Comparison of ENCODE assay signal across 19 cellular contexts in genomic region chr5:35067985-35068384, GRCh38. TPM values are rescaled to one million over a fixed set of nuclear protein-coding genes. Genes with fewer than 3 reads are reported as not detected.
"Had no signal": no experiment of that assay in that cellular context is flagged by ENCODE, and none has a peak within 500 bp of the region (broad histone marks: within the 10 kb centered on the region; RNA-seq: fewer than 3 reads in every experiment).

No MANE protein-coding gene starts in this region.

- H3K36me3 Mint-ChIP-seq: naive thymus-derived CD4-positive, alpha-beta T cell had no signal

- H3K4me3 Mint-ChIP-seq: activated CD4-positive, alpha-beta T cell treated with anti-CD3 and anti-CD28 coated beads, Interleukin-2, amount 10 ng/mL, durations not matched to agents 24 days and 14 days; activated CD8-positive, alpha-beta T cell treated with anti-CD3 and anti-CD28 coated beads, Interleukin-2, amount 10 ng/mL, durations not matched to agents 7 days and 5 days; activated naive CD4-positive, alpha-beta T cell treated with anti-CD3 and anti-CD28 coated beads for 36 hours; activated T-cell treated with anti-CD3 and anti-CD28 coated beads, Interleukin-2, amount 50 U/mL, for 24 hours; naive thymus-derived CD4-positive, alpha-beta T cell; stimulated activated naive CD8-positive, alpha-beta T cell treated with anti-CD3 and anti-CD28 coated beads, Interleukin-15, Interleukin-2, amounts not matched to agents 100 ng/mL and 50 ng/mL, for 24 hours had no signal

- DNase-seq: activated CD4-positive, alpha-beta T cell treated with anti-CD3 and anti-CD28 coated beads, Interleukin-2, amount 10 ng/mL, durations not matched to agents 24 days and 14 days; activated CD4-positive, CD25-positive, alpha-beta regulatory T cell; activated CD8-positive, alpha-beta T cell treated with anti-CD3 and anti-CD28 coated beads, Interleukin-2, amount 10 ng/mL, durations not matched to agents 7 days and 5 days; activated naive CD4-positive, alpha-beta T cell treated with anti-CD3 and anti-CD28 coated beads for 36 hours; activated T-cell treated with anti-CD3 and anti-CD28 coated beads, Interleukin-2, amount 50 U/mL, for 24 hours; anterior cingulate cortex; erythroblast; mesendoderm; naive thymus-derived CD4-positive, alpha-beta T cell; pancreas; right lobe of liver; small intestine; stimulated activated CD4-positive, alpha-beta T cell treated with anti-CD3 and anti-CD28 coated beads, Interleukin-15, amount 100 ng/mL, for 24 hours; stimulated activated CD4-positive, alpha-beta T cell treated with anti-CD3 and anti-CD28 coated beads, Interleukin-2, amount 100 ng/mL, for 48 hours; uterus had no signal

- H3K9me3 Mint-ChIP-seq: activated CD4-positive, alpha-beta T cell treated with anti-CD3 and anti-CD28 coated beads, Interleukin-2, amount 10 ng/mL, durations not matched to agents 24 days and 14 days; activated naive CD4-positive, alpha-beta T cell treated with anti-CD3 and anti-CD28 coated beads for 36 hours; activated T-cell treated with anti-CD3 and anti-CD28 coated beads, Interleukin-2, amount 50 U/mL, for 24 hours; naive thymus-derived CD4-positive, alpha-beta T cell; stimulated activated naive CD8-positive, alpha-beta T cell treated with anti-CD3 and anti-CD28 coated beads, Interleukin-15, Interleukin-2, amounts not matched to agents 100 ng/mL and 50 ng/mL, for 24 hours had no signal

- ATAC-seq: activated CD8-positive, alpha-beta T cell treated with anti-CD3 and anti-CD28 coated beads, Interleukin-2, amount 10 ng/mL, durations not matched to agents 7 days and 5 days; naive thymus-derived CD4-positive, alpha-beta T cell; pancreas; right lobe of liver had no signal

- H3K4me1 Mint-ChIP-seq: activated CD4-positive, alpha-beta T cell treated with anti-CD3 and anti-CD28 coated beads, Interleukin-2, amount 10 ng/mL, durations not matched to agents 24 days and 14 days; naive thymus-derived CD4-positive, alpha-beta T cell had no signal

- H3K27ac Mint-ChIP-seq: activated CD4-positive, alpha-beta T cell treated with anti-CD3 and anti-CD28 coated beads, Interleukin-2, amount 10 ng/mL, durations not matched to agents 24 days and 14 days; activated CD8-positive, alpha-beta T cell treated with anti-CD3 and anti-CD28 coated beads, Interleukin-2, amount 10 ng/mL, durations not matched to agents 7 days and 5 days; activated naive CD4-positive, alpha-beta T cell treated with anti-CD3 and anti-CD28 coated beads for 36 hours; activated T-cell treated with anti-CD3 and anti-CD28 coated beads, Interleukin-2, amount 50 U/mL, for 24 hours; naive thymus-derived CD4-positive, alpha-beta T cell; stimulated activated naive CD8-positive, alpha-beta T cell treated with anti-CD3 and anti-CD28 coated beads, Interleukin-15, Interleukin-2, amounts not matched to agents 100 ng/mL and 50 ng/mL, for 24 hours had no signal

RNA-seq across cellular contexts. Expression of gene AGXT2, which starts 20.2 kb away (rescaled TPM):
- total RNA-seq: activated CD4-positive, alpha-beta T cell treated with anti-CD3 and anti-CD28 coated beads, Interleukin-2, amount 10 ng/mL, durations not matched to agents 24 days and 14 days; activated CD8-positive, alpha-beta T cell treated with anti-CD3 and anti-CD28 coated beads, Interleukin-2, amount 10 ng/mL, durations not matched to agents 7 days and 5 days; activated naive CD4-positive, alpha-beta T cell treated with anti-CD3 and anti-CD28 coated beads for 36 hours; lower leg skin; naive thymus-derived CD4-positive, alpha-beta T cell; pancreas; pulmonary artery endothelial cell; tibial nerve; uterus had no signal
- polyA plus RNA-seq: naive thymus-derived CD4-positive, alpha-beta T cell; pancreas had no signal
